ENCODE assay signal across 10 cellular contexts in genomic region chr18:49628993-49629795, GRCh38.
DNase-seq lines count a peak whose midpoint lies in the region; ATAC-seq, FAIRE-seq and TF ChIP-seq lines count a peak whose summit lies in the region.
"Had no signal": no experiment of that assay in that cellular context is flagged by ENCODE, and none has a peak within 500 bp of the region (broad histone marks: within the 10 kb centered on the region; RNA-seq: fewer than 3 reads in every experiment).

No MANE protein-coding gene starts in this region.

- no peaks in the 10 kb centered on the region for H3K4me1 Mint-ChIP-seq in activated T-helper 1 cell treated with anti-CD3 and anti-CD28 coated beads, Interleukin-12 subunit alpha, Interleukin-12 subunit beta, Interleukin-2, Interleukin-4 antibody, amounts not matched to agents 30 ng/mL and 10 ng/mL and 1 ng/mL, durations not matched to agents 14 hours and 24 hours and 36 hours (ENCODE audit: low read depth)

- CTCF ChIA-PET in HEK293 (lab: Yijun Ruan, JAX), result interaction anchor here (0.6 to 2.5 kb wide), 2 partner anchors 15 to 63 kb away, joined by 4 to 12 read pairs; no protein-coding TSS in a partner anchor

- 32 to 43% methylated on average over 15 of the region's 15 CpGs for WGBS in body of pancreas, 2 donors
- WGBS in small intestine, 3 donors, result 23 to 58% (median 52%) methylated on average over 15 of the region's 15 CpGs

- TF ChIP-seq CTCF in HEK293 (tag by site-specific recombination; IDR thresholded peaks at IDR 0.05), result 0 out of 2 replicates have a peak, but pooled peaks have one; percentile 16
- TF ChIP-seq CTCF in body of pancreas (IDR thresholded peaks at IDR 0.05), result peak in 6 of 7 experiments; percentile 4 to 55 (median 47)

- no peak for TF ChIP-seq POLR2A in body of pancreas (IDR thresholded peaks at IDR 0.05)

- no peak overlapping the region for H3K27ac ChIP-seq in HEK293 (ENCODE audit: extremely low read depth, low read depth, low read length)
- H3K27ac ChIP-seq in body of pancreas, result no peak overlapping the region
- H3K27ac ChIP-seq in small intestine (ENCODE audit: low read depth in 1 of 2, low read length in 1 of 2), result no peak overlapping the region

- H3K9me3 ChIP-seq in HEK293 (ENCODE audit: control insufficient read depth, insufficient read depth, low read depth, low read length) (no peaks in the 10 kb centered on the region), body of pancreas (no peaks in the 10 kb centered on the region), small intestine (ENCODE audit: control insufficient read depth, low read depth) (no peaks in the 10 kb centered on the region)

- H3K27me3 ChIP-seq in body of pancreas (no peaks in the 10 kb centered on the region), small intestine (ENCODE audit: control insufficient read depth in 2 of 2, insufficient read depth in 2 of 2, low read length in 2 of 2) (no peaks in the 10 kb centered on the region)

- H3K27me3 Mint-ChIP-seq in activated T-helper 1 cell treated with anti-CD3 and anti-CD28 coated beads, Interleukin-12 subunit alpha, Interleukin-12 subunit beta, Interleukin-2, Interleukin-4 antibody, amounts not matched to agents 30 ng/mL and 10 ng/mL and 1 ng/mL, durations not matched to agents 14 hours and 24 hours and 36 hours (ENCODE audit: insufficient read depth), result peaks cover 4% of the 10 kb centered on the region

- H3K27ac Mint-ChIP-seq in activated T-helper 1 cell treated with anti-CD3 and anti-CD28 coated beads, Interleukin-12 subunit alpha, Interleukin-12 subunit beta, Interleukin-2, Interleukin-4 antibody, amounts not matched to agents 30 ng/mL and 10 ng/mL and 1 ng/mL, durations not matched to agents 14 hours and 24 hours and 36 hours, result no peak overlapping the region

- no peaks in the 10 kb centered on the region for H3K4me1 ChIP-seq in HEK293 (ENCODE audit: control insufficient read depth, insufficient read depth, low read length)
- peaks cover 16% of the 10 kb centered on the region for H3K4me1 ChIP-seq in body of pancreas
- peaks cover 6 to 12% of the 10 kb centered on the region in 2 donors for H3K4me1 ChIP-seq in small intestine (ENCODE audit: control insufficient read depth in 2 of 2, insufficient read depth in 1 of 2, low read depth in 1 of 2, low read length in 1 of 2)

- ATAC-seq in body of pancreas, result peak; percentile 73
- no peak for ATAC-seq in HG02885 (IDR thresholded peaks at IDR 0.05; ENCODE audit: poor library complexity, unreplicated experiment)

- intact Hi-C loops in body of pancreas (cut with DNase I), result no loop called here
- intact Hi-C loops in activated T-helper 1 cell treated with anti-CD3 and anti-CD28 coated beads, Interleukin-12 subunit alpha, Interleukin-12 subunit beta, Interleukin-2, Interleukin-4 antibody, amounts not matched to agents 30 ng/mL and 10 ng/mL and 1 ng/mL, durations not matched to agents 14 hours and 24 hours and 36 hours (cut with micrococcal nuclease), result no loop called here

- no peaks in the 10 kb centered on the region for H3K36me3 Mint-ChIP-seq in activated T-helper 1 cell treated with anti-CD3 and anti-CD28 coated beads, Interleukin-12 subunit alpha, Interleukin-12 subunit beta, Interleukin-2, Interleukin-4 antibody, amounts not matched to agents 30 ng/mL and 10 ng/mL and 1 ng/mL, durations not matched to agents 14 hours and 24 hours and 36 hours (ENCODE audit: low read depth)

- H3K4me3 ChIP-seq in HEK293 (ENCODE audit: low read depth, low read length) (no peak overlapping the region), body of pancreas (no peak overlapping the region), small intestine (ENCODE audit: low read depth in 1 of 2, low read length in 2 of 2) (no peak overlapping the region)

- FAIRE-seq in small intestine (lab: Jason Lieb, UNC), result no peak
- FAIRE-seq: GM18507 had no signal

- POLR2A ChIA-PET in HEK293 (lab: Yijun Ruan, JAX), result no interaction called here

- no peak overlapping the region for H3K4me3 Mint-ChIP-seq in activated T-helper 1 cell treated with anti-CD3 and anti-CD28 coated beads, Interleukin-12 subunit alpha, Interleukin-12 subunit beta, Interleukin-2, Interleukin-4 antibody, amounts not matched to agents 30 ng/mL and 10 ng/mL and 1 ng/mL, durations not matched to agents 14 hours and 24 hours and 36 hours

- DNase-seq in body of pancreas (peak; percentile 45 to 74 (median 64)), kidney tubule cell (ENCODE audit: low spot score) (peak; percentile 39), small intestine (peak; percentile 77)
- no peak for DNase-seq in stimulated activated CD4-positive, alpha-beta T cell treated with anti-CD3 and anti-CD28 coated beads, Interleukin-2, amount 100 ng/mL, for 24 hours
- DNase-seq in activated T-helper 1 cell treated with anti-CD3 and anti-CD28 coated beads, Interleukin-12 subunit alpha, Interleukin-12 subunit beta, Interleukin-2, Interleukin-4 antibody, amounts not matched to agents 30 ng/mL and 10 ng/mL and 1 ng/mL, durations not matched to agents 14 hours and 24 hours and 36 hours (ENCODE audit: low spot score), result no peak
- DNase-seq: activated naive CD4-positive, alpha-beta T cell; NCI-H1436 had no signal

- no peaks in the 10 kb centered on the region for H3K9me3 Mint-ChIP-seq in activated T-helper 1 cell treated with anti-CD3 and anti-CD28 coated beads, Interleukin-12 subunit alpha, Interleukin-12 subunit beta, Interleukin-2, Interleukin-4 antibody, amounts not matched to agents 30 ng/mL and 10 ng/mL and 1 ng/mL, durations not matched to agents 14 hours and 24 hours and 36 hours

- H3K36me3 ChIP-seq in HEK293 (ENCODE audit: control insufficient read depth in 2 of 2, insufficient read depth in 1 of 2, low read length in 2 of 2) (no peaks in the 10 kb centered on the region), body of pancreas (replicated peaks in 1 of 2; ENCODE audit: insufficient read depth in 1 of 2, low read depth in 2 of 2) (no peaks in the 10 kb centered on the region), small intestine (ENCODE audit: control insufficient read depth in 2 of 2, insufficient read depth in 2 of 2, low read length in 2 of 2) (no peaks in the 10 kb centered on the region)

TF ChIP-seq in HEK293, 187 proteins besides CTCF, POLR2A, EP300 and RAD21:
- TF ChIP-seq ZNF433 (tag by site-specific recombination; IDR thresholded peaks at IDR 0.05; ENCODE audit: low read depth) (no peak), ZNF664 (tag by site-specific recombination; IDR thresholded peaks at IDR 0.05) (no peak), ZNF701 (tag by site-specific recombination; IDR thresholded peaks at IDR 0.05) (no peak), AEBP2 (tag by site-specific recombination; IDR thresholded peaks at IDR 0.05; ENCODE audit: borderline replicate concordance) (no peak), ZNF132 (tag by site-specific recombination; IDR thresholded peaks at IDR 0.05; ENCODE audit: borderline replicate concordance) (no peak)

Comparison
In these comparisons a context has a peak if more than half of its experiments do, and no peak if none do; other contexts are left out.
1. DNase-seq: peak in body of pancreas (4 of 4), kidney tubule cell (single experiment) and small intestine (single experiment); none in stimulated activated CD4-positive, alpha-beta T cell treated with anti-CD3 and anti-CD28 coated beads, Interleukin-2, amount 100 ng/mL, for 24 hours (0 of 2) and activated T-helper 1 cell treated with anti-CD3 and anti-CD28 coated beads, Interleukin-12 subunit alpha, Interleukin-12 subunit beta, Interleukin-2, Interleukin-4 antibody, amounts not matched to agents 30 ng/mL and 10 ng/mL and 1 ng/mL, durations not matched to agents 14 hours and 24 hours and 36 hours (single experiment).